1 cellular context compared by ENCODE assay signal in genomic region chr11:47847892-47848635, GRCh38.
TF ChIP-seq lines count a peak whose summit lies in the region.

A gene with protein sequence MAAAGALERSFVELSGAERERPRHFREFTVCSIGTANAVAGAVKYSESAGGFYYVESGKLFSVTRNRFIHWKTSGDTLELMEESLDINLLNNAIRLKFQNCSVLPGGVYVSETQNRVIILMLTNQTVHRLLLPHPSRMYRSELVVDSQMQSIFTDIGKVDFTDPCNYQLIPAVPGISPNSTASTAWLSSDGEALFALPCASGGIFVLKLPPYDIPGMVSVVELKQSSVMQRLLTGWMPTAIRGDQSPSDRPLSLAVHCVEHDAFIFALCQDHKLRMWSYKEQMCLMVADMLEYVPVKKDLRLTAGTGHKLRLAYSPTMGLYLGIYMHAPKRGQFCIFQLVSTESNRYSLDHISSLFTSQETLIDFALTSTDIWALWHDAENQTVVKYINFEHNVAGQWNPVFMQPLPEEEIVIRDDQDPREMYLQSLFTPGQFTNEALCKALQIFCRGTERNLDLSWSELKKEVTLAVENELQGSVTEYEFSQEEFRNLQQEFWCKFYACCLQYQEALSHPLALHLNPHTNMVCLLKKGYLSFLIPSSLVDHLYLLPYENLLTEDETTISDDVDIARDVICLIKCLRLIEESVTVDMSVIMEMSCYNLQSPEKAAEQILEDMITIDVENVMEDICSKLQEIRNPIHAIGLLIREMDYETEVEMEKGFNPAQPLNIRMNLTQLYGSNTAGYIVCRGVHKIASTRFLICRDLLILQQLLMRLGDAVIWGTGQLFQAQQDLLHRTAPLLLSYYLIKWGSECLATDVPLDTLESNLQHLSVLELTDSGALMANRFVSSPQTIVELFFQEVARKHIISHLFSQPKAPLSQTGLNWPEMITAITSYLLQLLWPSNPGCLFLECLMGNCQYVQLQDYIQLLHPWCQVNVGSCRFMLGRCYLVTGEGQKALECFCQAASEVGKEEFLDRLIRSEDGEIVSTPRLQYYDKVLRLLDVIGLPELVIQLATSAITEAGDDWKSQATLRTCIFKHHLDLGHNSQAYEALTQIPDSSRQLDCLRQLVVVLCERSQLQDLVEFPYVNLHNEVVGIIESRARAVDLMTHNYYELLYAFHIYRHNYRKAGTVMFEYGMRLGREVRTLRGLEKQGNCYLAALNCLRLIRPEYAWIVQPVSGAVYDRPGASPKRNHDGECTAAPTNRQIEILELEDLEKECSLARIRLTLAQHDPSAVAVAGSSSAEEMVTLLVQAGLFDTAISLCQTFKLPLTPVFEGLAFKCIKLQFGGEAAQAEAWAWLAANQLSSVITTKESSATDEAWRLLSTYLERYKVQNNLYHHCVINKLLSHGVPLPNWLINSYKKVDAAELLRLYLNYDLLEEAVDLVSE (N-terminal part only) (minus strand): TSS chr11:47848350. CDS start chr11:47848318, 32 bp downstream.

TF ChIP-seq in K562, 482 proteins besides CTCF, POLR2A, EP300 and RAD21 (continued from another document and continues in another):
- TF ChIP-seq ZKSCAN3 (CRISPR knock-in tag; IDR thresholded peaks at IDR 0.05) (no peak), ZNF384 (IDR thresholded peaks at IDR 0.05; ENCODE audit: low read depth, low read length) (no peak), ZNF830 (CRISPR knock-in tag; IDR thresholded peaks at IDR 0.05) (no peak), NFE2 (IDR thresholded peaks at IDR 0.05; ENCODE audit: low read depth) (no peak), GABPA (tag; conservative IDR thresholded peaks at IDR 0.05; ENCODE audit: low read depth) (peak; percentile 94), LCOR (CRISPR knock-in tag; IDR thresholded peaks at IDR 0.05) (peak; percentile 79), MTA2 (IDR thresholded peaks at IDR 0.05; ENCODE audit: low read depth) (no peak), FOXM1 (IDR thresholded peaks at IDR 0.05; ENCODE audit: low read depth) (no peak), FOXM1 (CRISPR knock-in tag; IDR thresholded peaks at IDR 0.05; ENCODE audit: low read depth) (0 out of 2 replicates have a peak, but pooled peaks have one; percentile 36), HMG20B (CRISPR knock-in tag; IDR thresholded peaks at IDR 0.05) (no peak), NR3C1 (CRISPR knock-in tag; IDR thresholded peaks at IDR 0.05) (no peak), ZNF57 (CRISPR knock-in tag; IDR thresholded peaks at IDR 0.05) (no peak), CHD4 (IDR thresholded peaks at IDR 0.05; ENCODE audit: insufficient read depth, insufficient replicate concordance, low read depth, low read length, poor library complexity, severe bottlenecking) (no peak), SETDB1 (IDR thresholded peaks at IDR 0.05; ENCODE audit: low read length) (no peak), NCOR1 (IDR thresholded peaks at IDR 0.05) (peak; percentile 12; the same call in 1 of the 2 replicates), JUN (IDR thresholded peaks at IDR 0.05; ENCODE audit: borderline replicate concordance, low read depth, low read length) (peak; percentile 14; the same call in 1 of the 2 replicates), JUN (CRISPR knock-in tag; IDR thresholded peaks at IDR 0.05; ENCODE audit: borderline replicate concordance) (no peak), ETS2 (tag; IDR thresholded peaks at IDR 0.05; ENCODE audit: borderline replicate concordance, poor library complexity, severe bottlenecking) (no peak), ZNF311 (CRISPR knock-in tag; IDR thresholded peaks at IDR 0.05) (no peak), CTBP1 (IDR thresholded peaks at IDR 0.05; ENCODE audit: borderline replicate concordance) (peak; percentile 72), ZNF507 (tag; conservative IDR thresholded peaks at IDR 0.05) (no peak), ZNF695 (CRISPR knock-in tag; IDR thresholded peaks at IDR 0.05) (no peak), NR1H2 (CRISPR knock-in tag; IDR thresholded peaks at IDR 0.05) (no peak), THAP7 (CRISPR knock-in tag; IDR thresholded peaks at IDR 0.05) (no peak), HSF4 (CRISPR knock-in tag; IDR thresholded peaks at IDR 0.05; ENCODE audit: borderline replicate concordance) (no peak), RBM22 (IDR thresholded peaks at IDR 0.05; ENCODE audit: low read depth, low read length, poor library complexity, severe bottlenecking) (peak; percentile 19), NCOA6 (IDR thresholded peaks at IDR 0.05) (no peak), ZBTB17 (CRISPR knock-in tag; IDR thresholded peaks at IDR 0.05) (no peak), TARDBP (IDR thresholded peaks at IDR 0.05) (no peak), CSDE1 (IDR thresholded peaks at IDR 0.05) (no peak; a peak in 1 of 4 replicates), MED1 (CRISPR knock-in tag; IDR thresholded peaks at IDR 0.05; ENCODE audit: borderline replicate concordance) (no peak), GTF2B (IDR thresholded peaks at IDR 0.05; ENCODE audit: extremely low read depth, insufficient read length) (no peak), GATAD2A (IDR thresholded peaks at IDR 0.05) (no peak), POLR3A (IDR thresholded peaks at IDR 0.05; ENCODE audit: borderline replicate concordance, extremely low read depth, insufficient read depth, insufficient read length) (no peak), SMAD3 (CRISPR knock-in tag; conservative IDR thresholded peaks at IDR 0.05) (no peak), MAFF (IDR thresholded peaks at IDR 0.05; ENCODE audit: low read length) (no peak), FOXO4 (CRISPR knock-in tag; IDR thresholded peaks at IDR 0.05) (no peak), POLR3G (IDR thresholded peaks at IDR 0.05; ENCODE audit: extremely low read depth, insufficient read length, insufficient replicate concordance) (no peak), HDAC8 (tag; IDR thresholded peaks at IDR 0.05) (no peak), RFX7 (CRISPR knock-in tag; IDR thresholded peaks at IDR 0.05) (no peak), ARNT (IDR thresholded peaks at IDR 0.05) (no peak; a peak in 1 of 4 replicates), TCF3 (CRISPR knock-in tag; IDR thresholded peaks at IDR 0.05) (no peak; the same call in 1 of the 2 replicates), THRAP3 (IDR thresholded peaks at IDR 0.05; ENCODE audit: borderline replicate concordance) (0 out of 2 replicates have a peak, but pooled peaks have one; percentile 28), TRIM24 (IDR thresholded peaks at IDR 0.05) (no peak), ZEB2 (IDR thresholded peaks at IDR 0.05) (no peak), CC2D1A (IDR thresholded peaks at IDR 0.05) (no peak), NRF1 (conservative IDR thresholded peaks at IDR 0.05 in 1 of 2, IDR thresholded peaks at IDR 0.05 in 1 of 2) (peak; percentile 32 to 51; a peak in 2 of 4 replicates), ZC3H4 (CRISPR knock-in tag; IDR thresholded peaks at IDR 0.05; ENCODE audit: borderline replicate concordance) (no peak), PHTF2 (CRISPR knock-in tag; IDR thresholded peaks at IDR 0.05) (no peak), EGR1 (conservative IDR thresholded peaks at IDR 0.05) (no peak; the same call in 1 of the 2 replicates), GTF2E2 (tag; IDR thresholded peaks at IDR 0.05) (no peak), RFX5 (IDR thresholded peaks at IDR 0.05; ENCODE audit: low read depth, low read length) (no peak)
- TF ChIP-seq, protein P1, sequence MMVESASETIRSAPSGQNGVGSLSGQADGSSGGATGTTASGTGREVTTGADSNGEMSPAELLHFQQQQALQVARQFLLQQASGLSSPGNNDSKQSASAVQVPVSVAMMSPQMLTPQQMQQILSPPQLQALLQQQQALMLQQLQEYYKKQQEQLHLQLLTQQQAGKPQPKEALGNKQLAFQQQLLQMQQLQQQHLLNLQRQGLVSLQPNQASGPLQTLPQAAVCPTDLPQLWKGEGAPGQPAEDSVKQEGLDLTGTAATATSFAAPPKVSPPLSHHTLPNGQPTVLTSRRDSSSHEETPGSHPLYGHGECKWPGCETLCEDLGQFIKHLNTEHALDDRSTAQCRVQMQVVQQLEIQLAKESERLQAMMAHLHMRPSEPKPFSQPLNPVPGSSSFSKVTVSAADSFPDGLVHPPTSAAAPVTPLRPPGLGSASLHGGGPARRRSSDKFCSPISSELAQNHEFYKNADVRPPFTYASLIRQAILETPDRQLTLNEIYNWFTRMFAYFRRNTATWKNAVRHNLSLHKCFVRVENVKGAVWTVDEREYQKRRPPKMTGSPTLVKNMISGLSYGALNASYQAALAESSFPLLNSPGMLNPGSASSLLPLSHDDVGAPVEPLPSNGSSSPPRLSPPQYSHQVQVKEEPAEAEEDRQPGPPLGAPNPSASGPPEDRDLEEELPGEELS (CRISPR knock-in tag; IDR thresholded peaks at IDR 0.05; ENCODE audit: borderline replicate concordance), result no peak
- TF ChIP-seq, protein P2, sequence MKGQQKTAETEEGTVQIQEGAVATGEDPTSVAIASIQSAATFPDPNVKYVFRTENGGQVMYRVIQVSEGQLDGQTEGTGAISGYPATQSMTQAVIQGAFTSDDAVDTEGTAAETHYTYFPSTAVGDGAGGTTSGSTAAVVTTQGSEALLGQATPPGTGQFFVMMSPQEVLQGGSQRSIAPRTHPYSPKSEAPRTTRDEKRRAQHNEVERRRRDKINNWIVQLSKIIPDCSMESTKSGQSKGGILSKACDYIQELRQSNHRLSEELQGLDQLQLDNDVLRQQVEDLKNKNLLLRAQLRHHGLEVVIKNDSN (CRISPR knock-in tag; IDR thresholded peaks at IDR 0.05), result no peak
- TF ChIP-seq, protein P3, sequence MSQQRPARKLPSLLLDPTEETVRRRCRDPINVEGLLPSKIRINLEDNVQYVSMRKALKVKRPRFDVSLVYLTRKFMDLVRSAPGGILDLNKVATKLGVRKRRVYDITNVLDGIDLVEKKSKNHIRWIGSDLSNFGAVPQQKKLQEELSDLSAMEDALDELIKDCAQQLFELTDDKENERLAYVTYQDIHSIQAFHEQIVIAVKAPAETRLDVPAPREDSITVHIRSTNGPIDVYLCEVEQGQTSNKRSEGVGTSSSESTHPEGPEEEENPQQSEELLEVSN (IDR thresholded peaks at IDR 0.05; ENCODE audit: borderline replicate concordance in 1 of 2, extremely low read depth in 1 of 2, insufficient read depth in 1 of 2, insufficient read length in 1 of 2, low read depth in 1 of 2, low read length in 1 of 2, poor library complexity in 1 of 2, severe bottlenecking in 1 of 2), result peak; percentile 75 to 87
- TF ChIP-seq, protein P4, sequence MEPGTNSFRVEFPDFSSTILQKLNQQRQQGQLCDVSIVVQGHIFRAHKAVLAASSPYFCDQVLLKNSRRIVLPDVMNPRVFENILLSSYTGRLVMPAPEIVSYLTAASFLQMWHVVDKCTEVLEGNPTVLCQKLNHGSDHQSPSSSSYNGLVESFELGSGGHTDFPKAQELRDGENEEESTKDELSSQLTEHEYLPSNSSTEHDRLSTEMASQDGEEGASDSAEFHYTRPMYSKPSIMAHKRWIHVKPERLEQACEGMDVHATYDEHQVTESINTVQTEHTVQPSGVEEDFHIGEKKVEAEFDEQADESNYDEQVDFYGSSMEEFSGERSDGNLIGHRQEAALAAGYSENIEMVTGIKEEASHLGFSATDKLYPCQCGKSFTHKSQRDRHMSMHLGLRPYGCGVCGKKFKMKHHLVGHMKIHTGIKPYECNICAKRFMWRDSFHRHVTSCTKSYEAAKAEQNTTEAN (CRISPR knock-in tag; IDR thresholded peaks at IDR 0.05), result no peak
- TF ChIP-seq, protein P5, sequence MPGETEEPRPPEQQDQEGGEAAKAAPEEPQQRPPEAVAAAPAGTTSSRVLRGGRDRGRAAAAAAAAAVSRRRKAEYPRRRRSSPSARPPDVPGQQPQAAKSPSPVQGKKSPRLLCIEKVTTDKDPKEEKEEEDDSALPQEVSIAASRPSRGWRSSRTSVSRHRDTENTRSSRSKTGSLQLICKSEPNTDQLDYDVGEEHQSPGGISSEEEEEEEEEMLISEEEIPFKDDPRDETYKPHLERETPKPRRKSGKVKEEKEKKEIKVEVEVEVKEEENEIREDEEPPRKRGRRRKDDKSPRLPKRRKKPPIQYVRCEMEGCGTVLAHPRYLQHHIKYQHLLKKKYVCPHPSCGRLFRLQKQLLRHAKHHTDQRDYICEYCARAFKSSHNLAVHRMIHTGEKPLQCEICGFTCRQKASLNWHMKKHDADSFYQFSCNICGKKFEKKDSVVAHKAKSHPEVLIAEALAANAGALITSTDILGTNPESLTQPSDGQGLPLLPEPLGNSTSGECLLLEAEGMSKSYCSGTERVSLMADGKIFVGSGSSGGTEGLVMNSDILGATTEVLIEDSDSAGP (CRISPR knock-in tag; IDR thresholded peaks at IDR 0.05), result no peak
- TF ChIP-seq, protein P6, sequence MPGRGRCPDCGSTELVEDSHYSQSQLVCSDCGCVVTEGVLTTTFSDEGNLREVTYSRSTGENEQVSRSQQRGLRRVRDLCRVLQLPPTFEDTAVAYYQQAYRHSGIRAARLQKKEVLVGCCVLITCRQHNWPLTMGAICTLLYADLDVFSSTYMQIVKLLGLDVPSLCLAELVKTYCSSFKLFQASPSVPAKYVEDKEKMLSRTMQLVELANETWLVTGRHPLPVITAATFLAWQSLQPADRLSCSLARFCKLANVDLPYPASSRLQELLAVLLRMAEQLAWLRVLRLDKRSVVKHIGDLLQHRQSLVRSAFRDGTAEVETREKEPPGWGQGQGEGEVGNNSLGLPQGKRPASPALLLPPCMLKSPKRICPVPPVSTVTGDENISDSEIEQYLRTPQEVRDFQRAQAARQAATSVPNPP (IDR thresholded peaks at IDR 0.05; ENCODE audit: borderline replicate concordance, insufficient read depth, insufficient read length), result no peak
